ENCODE assay signal across 20 cellular contexts in the genomic region with DNA sequence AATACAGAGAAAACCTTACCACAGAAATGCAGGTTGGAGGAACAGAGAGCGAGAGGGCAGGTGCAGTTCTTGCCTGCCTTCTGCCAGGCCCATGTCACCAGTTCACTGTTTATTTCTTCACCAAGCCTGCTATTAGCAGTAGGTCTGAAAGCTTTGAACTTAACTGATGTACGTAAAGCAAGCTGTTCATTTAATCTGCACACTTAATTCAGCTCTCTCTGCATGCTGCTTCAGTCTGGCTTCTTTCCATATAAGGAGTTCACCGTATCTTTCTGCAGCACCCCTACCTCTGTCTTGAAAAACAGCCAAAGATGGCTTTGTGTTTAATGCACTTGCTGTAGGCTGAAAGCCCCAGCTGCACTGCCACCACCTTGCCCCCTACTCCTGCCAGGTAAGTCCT.
DNase-seq lines count a peak whose midpoint lies in the region; ATAC-seq and TF ChIP-seq lines count a peak whose summit lies in the region.
"Had no signal": no experiment of that assay in that cellular context is flagged by ENCODE, and none has a peak within 500 bp of the region (broad histone marks: within the 10 kb centered on the region; RNA-seq: fewer than 3 reads in every experiment).

No MANE protein-coding gene starts in this region.

- H3K27me3 Mint-ChIP-seq in activated naive CD4-positive, alpha-beta T cell treated with anti-CD3 and anti-CD28 coated beads for 36 hours (ENCODE audit: low read depth): peaks cover 22% of the 10 kb centered on the region

- 24% methylated on average over 3 of the region's 3 CpGs for WGBS in SK-N-SH (ENCODE audit: low lambda C conversion rate)

- no peaks in the 10 kb centered on the region for H3K9me2 ChIP-seq in SK-N-SH

- H3K4me1 ChIP-seq in SK-N-SH (ENCODE audit: control insufficient read depth in 1 of 2, insufficient read depth in 2 of 2, low read depth in 1 of 2, low read length in 1 of 2): peaks cover 0 to 26% of the 10 kb centered on the region in 2 experiments; a peak in 2 of 4 replicates
- H3K4me1 ChIP-seq: gastroesophageal sphincter, spleen had no signal

- peak overlapping the region in 1 of 2 experiments; percentile 90; a peak in 2 of 4 replicates for H3K27ac ChIP-seq in SK-N-SH (ENCODE audit: low read depth in 2 of 2, low read length in 1 of 2)
- H3K27ac ChIP-seq: gastroesophageal sphincter, spleen had no signal

- no peaks in the 10 kb centered on the region for H3K9me3 Mint-ChIP-seq in activated naive CD4-positive, alpha-beta T cell treated with anti-CD3 and anti-CD28 coated beads for 36 hours
- H3K9me3 Mint-ChIP-seq: central memory CD8-positive, alpha-beta T cell; nephron; T-cell had no signal

- H4K20me1 ChIP-seq in SK-N-SH (ENCODE audit: insufficient read depth): no peaks in the 10 kb centered on the region

- H3K79me2 ChIP-seq in SK-N-SH (ENCODE audit: insufficient read depth): no peaks in the 10 kb centered on the region

- no peaks in the 10 kb centered on the region for H3F3A ChIP-seq in SK-N-SH (replicated peaks; ENCODE audit: insufficient read depth)

- 0 out of 4 replicates have a peak, but pooled peaks of 1 of the 2 experiments have one; percentile 7 for TF ChIP-seq EP300 in SK-N-SH (IDR thresholded peaks at IDR 0.05; ENCODE audit: borderline replicate concordance in 1 of 2, low read depth in 1 of 2, low read length in 1 of 2)

- no peak overlapping the region for H3K4me3 Mint-ChIP-seq in activated naive CD4-positive, alpha-beta T cell treated with anti-CD3 and anti-CD28 coated beads for 36 hours
- H3K4me3 Mint-ChIP-seq: central memory CD8-positive, alpha-beta T cell; nephron; T-cell had no signal

- DNase-seq in SK-N-SH (peak; percentile 27), NCI-H2171 treated with DMSO at 0.1 percent for 48 hours (lab: John Stamatoyannopoulos, UW) (peak; percentile 94), SK-N-DZ (ENCODE audit: low spot score) (peak; percentile 75), inferior parietal cortex (ENCODE audit: extremely low spot score) (no peak), NAMALWA (ENCODE audit: low spot score) (no peak)
- DNase-seq in activated naive CD4-positive, alpha-beta T cell treated with anti-CD3 and anti-CD28 coated beads for 36 hours: no peak
- DNase-seq in activated CD8-positive, alpha-beta memory T cell treated with anti-CD3 and anti-CD28 coated beads for 24 hours: no peak
- DNase-seq: 8988T; activated naive CD4-positive, alpha-beta T cell treated with Interleukin-2 at 50 U/mL for 16 hours; GOT3; NCI-H2029; spleen; stimulated activated CD8-positive, alpha-beta memory T cell treated with anti-CD3 and anti-CD28 coated beads, Interleukin-4, amount 100 ng/mL, for 48 hours; T-cell had no signal

- TF ChIP-seq RAD21 in SK-N-SH (IDR thresholded peaks at IDR 0.05; ENCODE audit: low read length): no peak; the same call in 1 of the 2 replicates

- no peaks in the 10 kb centered on the region for H3K9me3 ChIP-seq in SK-N-SH

- H3K27me3 ChIP-seq in SK-N-SH (ENCODE audit: insufficient read depth): no peaks in the 10 kb centered on the region; the same call in 1 of the 2 replicates
- H3K27me3 ChIP-seq: gastroesophageal sphincter had no signal

- no peak overlapping the region for H3K9ac ChIP-seq in SK-N-SH

- H2AFZ ChIP-seq in SK-N-SH (ENCODE audit: low read depth): no peak overlapping the region

- intact Hi-C loops in activated naive CD4-positive, alpha-beta T cell treated with anti-CD3 and anti-CD28 coated beads for 36 hours (cut with micrococcal nuclease): no loop called here

- CTCF ChIA-PET in SK-N-SH (lab: Yijun Ruan, JAX): interaction anchor here (1.5 kb wide), 1 partner anchor 62 kb away, joined by 3 read pairs; no protein-coding TSS in a partner anchor
- CTCF ChIA-PET in activated naive CD4-positive, alpha-beta T cell treated with anti-CD3 and anti-CD28 coated beads for 36 hours (lab: Charles Lee): no interaction called here

- no peak overlapping the region for H3K4me2 ChIP-seq in SK-N-SH

- no peak overlapping the region for H3K4me3 ChIP-seq in SK-N-SH (ENCODE audit: low read depth in 2 of 2, low read length in 1 of 2)
- H3K4me3 ChIP-seq: gastroesophageal sphincter, spleen had no signal

- no peaks in the 10 kb centered on the region for H3K36me3 Mint-ChIP-seq in activated naive CD4-positive, alpha-beta T cell treated with anti-CD3 and anti-CD28 coated beads for 36 hours (ENCODE audit: low read depth)
- H3K36me3 Mint-ChIP-seq: T-cell had no signal

- ATAC-seq in SK-N-SH treated with all-trans-retinoic acid at 6 μM for 48 hours: no peak
- ATAC-seq: esophagus mucosa, gastroesophageal sphincter, HepG2, T-cell had no signal

- no peaks in the 10 kb centered on the region for H3K36me3 ChIP-seq in SK-N-SH (replicated peaks in 1 of 2; ENCODE audit: control insufficient read depth in 1 of 2, insufficient read depth in 2 of 2, low read length in 1 of 2)
- H3K36me3 ChIP-seq: gastroesophageal sphincter, spleen had no signal

- no peak for TF ChIP-seq CTCF in SK-N-SH (IDR thresholded peaks at IDR 0.05)

- POLR2A ChIA-PET in SK-N-SH (lab: Yijun Ruan, JAX): no interaction called here

- no peak overlapping the region for H3K27ac Mint-ChIP-seq in activated naive CD4-positive, alpha-beta T cell treated with anti-CD3 and anti-CD28 coated beads for 36 hours
- H3K27ac Mint-ChIP-seq: T-cell had no signal

- no peaks in the 10 kb centered on the region for H3K4me1 Mint-ChIP-seq in activated naive CD4-positive, alpha-beta T cell treated with anti-CD3 and anti-CD28 coated beads for 36 hours (ENCODE audit: low read depth)
- H3K4me1 Mint-ChIP-seq: central memory CD8-positive, alpha-beta T cell had no signal

TF ChIP-seq in SK-N-SH, 30 proteins besides CTCF, POLR2A, EP300 and RAD21:
- TF ChIP-seq FOXJ3 (CRISPR knock-in tag; IDR thresholded peaks at IDR 0.05): peak; percentile 33; the same call in 1 of the 2 replicates
- TF ChIP-seq GATA2 (CRISPR knock-in tag; IDR thresholded peaks at IDR 0.05): peak; percentile 50
- TF ChIP-seq EZH2phosphoT487 (IDR thresholded peaks at IDR 0.05; ENCODE audit: borderline replicate concordance, low read depth): no peak
TF ChIP-seq in SK-N-SH: peak in this region for 2.

TF ChIP-seq in SK-N-SH treated with all-trans-retinoic acid at 6 μM for 48 hours, 23 proteins besides CTCF, POLR2A, EP300 and RAD21 (continues in another document):
- TF ChIP-seq RARB (CRISPR knock-in tag; IDR thresholded peaks at IDR 0.05) (no peak), TCF4 (CRISPR knock-in tag; IDR thresholded peaks at IDR 0.05; ENCODE audit: borderline replicate concordance) (no peak), ZNF70 (CRISPR knock-in tag; IDR thresholded peaks at IDR 0.05) (no peak), ZFP3 (CRISPR knock-in tag; IDR thresholded peaks at IDR 0.05) (no peak), GLIS3 (CRISPR knock-in tag; IDR thresholded peaks at IDR 0.05) (no peak), ESRRG (CRISPR knock-in tag; IDR thresholded peaks at IDR 0.05) (no peak), ZNF565 (CRISPR knock-in tag; conservative IDR thresholded peaks at IDR 0.05; ENCODE audit: low read depth) (no peak)
- TF ChIP-seq, protein P1, sequence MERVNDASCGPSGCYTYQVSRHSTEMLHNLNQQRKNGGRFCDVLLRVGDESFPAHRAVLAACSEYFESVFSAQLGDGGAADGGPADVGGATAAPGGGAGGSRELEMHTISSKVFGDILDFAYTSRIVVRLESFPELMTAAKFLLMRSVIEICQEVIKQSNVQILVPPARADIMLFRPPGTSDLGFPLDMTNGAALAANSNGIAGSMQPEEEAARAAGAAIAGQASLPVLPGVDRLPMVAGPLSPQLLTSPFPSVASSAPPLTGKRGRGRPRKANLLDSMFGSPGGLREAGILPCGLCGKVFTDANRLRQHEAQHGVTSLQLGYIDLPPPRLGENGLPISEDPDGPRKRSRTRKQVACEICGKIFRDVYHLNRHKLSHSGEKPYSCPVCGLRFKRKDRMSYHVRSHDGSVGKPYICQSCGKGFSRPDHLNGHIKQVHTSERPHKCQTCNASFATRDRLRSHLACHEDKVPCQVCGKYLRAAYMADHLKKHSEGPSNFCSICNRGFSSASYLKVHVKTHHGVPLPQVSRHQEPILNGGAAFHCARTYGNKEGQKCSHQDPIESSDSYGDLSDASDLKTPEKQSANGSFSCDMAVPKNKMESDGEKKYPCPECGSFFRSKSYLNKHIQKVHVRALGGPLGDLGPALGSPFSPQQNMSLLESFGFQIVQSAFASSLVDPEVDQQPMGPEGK (CRISPR knock-in tag; IDR thresholded peaks at IDR 0.05; ENCODE audit: borderline replicate concordance): no peak
- TF ChIP-seq, protein P2, sequence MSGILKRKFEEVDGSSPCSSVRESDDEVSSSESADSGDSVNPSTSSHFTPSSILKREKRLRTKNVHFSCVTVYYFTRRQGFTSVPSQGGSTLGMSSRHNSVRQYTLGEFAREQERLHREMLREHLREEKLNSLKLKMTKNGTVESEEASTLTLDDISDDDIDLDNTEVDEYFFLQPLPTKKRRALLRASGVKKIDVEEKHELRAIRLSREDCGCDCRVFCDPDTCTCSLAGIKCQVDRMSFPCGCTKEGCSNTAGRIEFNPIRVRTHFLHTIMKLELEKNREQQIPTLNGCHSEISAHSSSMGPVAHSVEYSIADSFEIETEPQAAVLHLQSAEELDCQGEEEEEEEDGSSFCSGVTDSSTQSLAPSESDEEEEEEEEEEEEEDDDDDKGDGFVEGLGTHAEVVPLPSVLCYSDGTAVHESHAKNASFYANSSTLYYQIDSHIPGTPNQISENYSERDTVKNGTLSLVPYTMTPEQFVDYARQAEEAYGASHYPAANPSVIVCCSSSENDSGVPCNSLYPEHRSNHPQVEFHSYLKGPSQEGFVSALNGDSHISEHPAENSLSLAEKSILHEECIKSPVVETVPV (CRISPR knock-in tag; IDR thresholded peaks at IDR 0.05): no peak

Comparison
In these comparisons a context has a peak if more than half of its experiments do, and no peak if none do; other contexts are left out.
1. DNase-seq: peak in SK-N-SH (single experiment), NCI-H2171 treated with DMSO at 0.1 percent for 48 hours (single experiment) and SK-N-DZ (single experiment); none in inferior parietal cortex (single experiment), NAMALWA (single experiment), activated naive CD4-positive, alpha-beta T cell treated with anti-CD3 and anti-CD28 coated beads for 36 hours (single experiment) and activated CD8-positive, alpha-beta memory T cell treated with anti-CD3 and anti-CD28 coated beads for 24 hours (single experiment).